In genomic region chr7:157132796-157133195, GRCh38 we compare ENCODE assay signal across 20 cellular contexts. TPM values are rescaled to one million over a fixed set of nuclear protein-coding genes. Genes with fewer than 3 reads are reported as not detected.
DNase-seq lines count a peak whose midpoint lies in the region; ATAC-seq and TF ChIP-seq lines count a peak whose summit lies in the region.
"Had no signal": no experiment of that assay in that cellular context is flagged by ENCODE, and none has a peak within 500 bp of the region (broad histone marks: within the 10 kb centered on the region; RNA-seq: fewer than 3 reads in every experiment).

No MANE protein-coding gene starts in this region.

- H3K27ac ChIP-seq in PC-9: no peak overlapping the region
- H3K27ac ChIP-seq in ovary: no peak overlapping the region
- H3K27ac ChIP-seq: 22Rv1, BLaER1, C4-2B had no signal

- ATAC-seq in left lobe of liver: no peak

- H3K27ac Mint-ChIP-seq in type B pancreatic cell: no peak overlapping the region
- H3K27ac Mint-ChIP-seq: B cell; CD4-positive, alpha-beta T cell; CD8-positive, alpha-beta memory T cell had no signal

- H3K4me1 ChIP-seq in PC-9 (replicated peaks; ENCODE audit: insufficient read depth) (peaks cover 24% of the 10 kb centered on the region), ovary (ENCODE audit: insufficient read depth) (no peaks in the 10 kb centered on the region)

- H2AFZ ChIP-seq in PC-9: no peak overlapping the region

- in situ Hi-C loops in SK-MEL-5 (cut with HindIII; ENCODE audit: low pct_unique_long_range_greater_than_20kb, low sequenced_read_pairs): no loop called here

- 76 to 85% (median 79%) methylated on average over 5 of the region's 5 CpGs for WGBS in ovary, 3 donors

- peaks cover 4% of the 10 kb centered on the region for H3K9me3 Mint-ChIP-seq in type B pancreatic cell
- H3K9me3 Mint-ChIP-seq: CD4-positive, alpha-beta T cell; CD8-positive, alpha-beta memory T cell had no signal

- no peaks in the 10 kb centered on the region for H3K9me2 ChIP-seq in PC-9 (ENCODE audit: insufficient read depth)

- no peak overlapping the region for H3K4me3 Mint-ChIP-seq in type B pancreatic cell
- H3K4me3 Mint-ChIP-seq: B cell; CD4-positive, alpha-beta T cell; CD8-positive, alpha-beta memory T cell had no signal

- CTCF ChIA-PET in PC-9 (lab: Charles Lee): interaction anchor here (0.6 kb wide), 1 partner anchor 21 kb away, joined by 3 read pairs; no protein-coding TSS in a partner anchor

- peak; percentile 36 for DNase-seq in SIG-M5 treated with dmso at 0.1 percent for 504 hours (lab: John Stamatoyannopoulos, UW; ENCODE audit: unreplicated experiment)
- DNase-seq in SIG-M5 (lab: John Stamatoyannopoulos, UW): no peak
- peak in 1 of 2 experiments; percentile 82 for DNase-seq in PC-9
- DNase-seq in SK-MEL-5 (ENCODE audit: low read depth, low spot score): peak; percentile 38
- DNase-seq in left lobe of liver (ENCODE audit: low spot score): peak; percentile 2
- DNase-seq in ovary: no peak
- DNase-seq in central memory CD4-positive, alpha-beta T cell: no peak
- DNase-seq in type B pancreatic cell (ENCODE audit: extremely low spot score, unreplicated experiment): no peak
- DNase-seq: CD4-positive, alpha-beta T cell; CD8-positive, alpha-beta memory T cell; DMS 273 treated with DMSO at 0.1 percent for 48 hours; DMS79; EL; GOT3; H7; HCEC 1CT had no signal

- H3K27me3 ChIP-seq in PC-9 (ENCODE audit: insufficient read depth, low read depth): no peaks in the 10 kb centered on the region
- H3K27me3 ChIP-seq in ovary: no peaks in the 10 kb centered on the region
- H3K27me3 ChIP-seq: BLaER1 had no signal

- no peak for TF ChIP-seq EP300 in ovary (IDR thresholded peaks at IDR 0.05)

- H3K36me3 ChIP-seq in PC-9 (ENCODE audit: low read depth) (no peaks in the 10 kb centered on the region), ovary (no peaks in the 10 kb centered on the region)
- H3K36me3 ChIP-seq: BLaER1 had no signal

- TF ChIP-seq CTCF in PC-9 (conservative IDR thresholded peaks at IDR 0.05) (no peak), ovary (IDR thresholded peaks at IDR 0.05) (no peak), type B pancreatic cell (conservative IDR thresholded peaks at IDR 0.05) (no peak)

- no peak for TF ChIP-seq POLR2A in ovary (IDR thresholded peaks at IDR 0.05)

- intact Hi-C loops in PC-9 (cut with micrococcal nuclease; ENCODE audit: unreplicated experiment) (loop anchor here (10.0 kb wide), 2 partner anchors 118 to 1328 kb away; partner anchors contain the start of gene MNX1), ovary (cut with DNase I) (no loop called here)

- H3K4me1 Mint-ChIP-seq in type B pancreatic cell (ENCODE audit: unreplicated experiment): peaks cover 4% of the 10 kb centered on the region

- peaks cover 13% of the 10 kb centered on the region for H3K27me3 Mint-ChIP-seq in type B pancreatic cell

- H3F3A ChIP-seq in PC-9 (ENCODE audit: insufficient read depth, low read depth): peaks cover 8% of the 10 kb centered on the region

- H3K36me3 Mint-ChIP-seq in type B pancreatic cell: no peaks in the 10 kb centered on the region
- H3K36me3 Mint-ChIP-seq: CD8-positive, alpha-beta memory T cell had no signal

- no TSS peak for BruUV-seq in PC-9 (replicated peaks; lab: Mats Ljungman, UMichigan)

- H3K4me3 ChIP-seq in PC-9 (no peak overlapping the region), ovary (no peak overlapping the region)
- H3K4me3 ChIP-seq: BLaER1 had no signal

- H3K9me3 ChIP-seq in PC-9 (ENCODE audit: insufficient read depth, low read depth) (no peaks in the 10 kb centered on the region), ovary (no peaks in the 10 kb centered on the region)
- H3K9me3 ChIP-seq: BLaER1 had no signal

- H4K20me1 ChIP-seq in PC-9 (ENCODE audit: insufficient read depth): no peaks in the 10 kb centered on the region
- H4K20me1 ChIP-seq: BLaER1 had no signal

- H3K4me2 ChIP-seq in PC-9: peak overlapping the region; percentile 6; the same call in 1 of the 2 replicates
- H3K4me2 ChIP-seq: BLaER1 had no signal

- H3K79me2 ChIP-seq in PC-9 (ENCODE audit: low read depth): no peaks in the 10 kb centered on the region

- POLR2A ChIA-PET in PC-9 (lab: Charles Lee; ENCODE audit: unreplicated experiment): no interaction called here

RNA-seq across cellular contexts. Expression of gene UBE3C, which starts 5.9 kb away (rescaled TPM):
- total RNA-seq in PC-9 (2021): 71.0 and 77.6 TPM in 2 replicates
- total RNA-seq in SK-MEL-5 (2014; rRNA removed; shearing (Covaris generic)): 142 and 153 TPM in 2 replicates
- 87.7 and 121 TPM in 2 replicates for polyA plus RNA-seq in SK-MEL-5 (2015; cell fraction: cytosol; rRNA removed)
- 60.2 and 62.1 TPM in 2 replicates for polyA plus RNA-seq in SK-MEL-5 (2015; cell fraction: nucleus; rRNA removed)
- total RNA-seq in left lobe of liver: 29.2 TPM
- total RNA-seq in ovary: 10 to 100 TPM; 41.9 to 62.7 (median 47.5) TPM
- polyA plus RNA-seq in ovary: 10 to 100 TPM; 21.5 to 40.3 TPM
- total RNA-seq in type B pancreatic cell (ENCODE audit: low replicate concordance): 51.6 and 59.3 TPM in 2 replicates

Comparison
In these comparisons a context has a peak if more than half of its experiments do, and no peak if none do; other contexts are left out.
1. DNase-seq: peak in SIG-M5 treated with dmso at 0.1 percent for 504 hours (single experiment), SK-MEL-5 (single experiment) and left lobe of liver (single experiment); none in SIG-M5 (single experiment), ovary (0 of 5), central memory CD4-positive, alpha-beta T cell (single experiment) and type B pancreatic cell (single experiment).